In the genomic region with DNA sequence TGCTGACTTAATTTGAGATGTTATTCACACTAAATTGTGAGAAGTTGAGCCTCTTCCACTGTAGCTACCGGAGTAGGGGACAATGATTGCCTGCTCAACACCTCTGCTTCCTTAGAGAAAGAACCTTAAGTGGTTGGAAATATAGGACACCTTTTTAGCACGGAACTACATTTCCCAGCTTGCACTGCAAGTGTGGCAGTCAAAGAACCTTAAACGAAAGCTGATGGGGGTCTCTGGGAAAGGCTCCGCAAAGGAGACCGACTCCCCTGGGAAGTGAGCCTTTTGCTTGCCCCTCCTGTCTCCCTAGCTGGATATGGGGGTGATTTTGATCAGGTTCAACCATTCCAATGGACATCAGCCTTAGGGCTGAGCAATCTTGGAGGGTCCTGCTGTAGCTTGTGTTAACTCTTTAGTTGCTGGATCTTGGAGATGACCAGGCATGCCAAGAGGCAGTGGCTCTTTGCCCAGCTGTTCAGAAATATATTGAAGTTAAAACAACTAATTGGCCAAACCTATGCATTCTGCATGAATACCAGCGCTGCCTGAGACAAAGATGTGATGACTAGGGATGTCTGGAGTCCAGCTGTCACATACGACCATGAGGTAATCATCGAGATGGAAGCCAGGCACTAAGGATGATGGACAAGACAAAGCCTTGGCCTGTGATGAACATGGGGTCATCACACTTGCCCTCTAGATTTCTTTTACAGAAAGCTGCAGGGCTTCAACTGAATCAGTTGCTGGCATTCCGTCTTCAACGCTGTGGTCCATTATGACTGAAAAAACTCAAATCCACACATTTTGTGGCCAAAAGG, we compare ENCODE assay signal across 1 cellular context.
TF ChIP-seq lines count a peak whose summit lies in the region.

No MANE protein-coding gene starts in this region.

TF ChIP-seq in HepG2, 621 proteins besides CTCF, POLR2A, EP300 and RAD21:
- TF ChIP-seq ZNF501 (CRISPR knock-in tag; IDR thresholded peaks at IDR 0.05) (no peak), IKZF4 (CRISPR knock-in tag; IDR thresholded peaks at IDR 0.05; ENCODE audit: borderline replicate concordance, low read depth, not compliant biosample characterization) (no peak), CREB1 (IDR thresholded peaks at IDR 0.05) (no peak), CREB1 (CRISPR knock-in tag; IDR thresholded peaks at IDR 0.05) (no peak), ZNF652 (CRISPR knock-in tag; IDR thresholded peaks at IDR 0.05; ENCODE audit: borderline replicate concordance, low read depth) (0 out of 2 replicates have a peak, but pooled peaks have one; percentile 47), ZNF143 (CRISPR knock-in tag; IDR thresholded peaks at IDR 0.05) (peak; percentile 64), RFX3 (CRISPR knock-in tag; IDR thresholded peaks at IDR 0.05) (no peak), ZBTB34 (CRISPR knock-in tag; IDR thresholded peaks at IDR 0.05) (no peak), ZNF431 (CRISPR knock-in tag; IDR thresholded peaks at IDR 0.05; ENCODE audit: borderline replicate concordance, low read depth) (no peak), ELF4 (CRISPR knock-in tag; IDR thresholded peaks at IDR 0.05; ENCODE audit: borderline replicate concordance) (no peak), TERF1 (CRISPR knock-in tag; IDR thresholded peaks at IDR 0.05) (no peak), TBX2 (CRISPR knock-in tag; IDR thresholded peaks at IDR 0.05; ENCODE audit: borderline replicate concordance) (no peak), HOXD1 (CRISPR knock-in tag; IDR thresholded peaks at IDR 0.05) (no peak), THAP11 (CRISPR knock-in tag; IDR thresholded peaks at IDR 0.05) (peak; percentile 76), NFE2 (CRISPR knock-in tag; IDR thresholded peaks at IDR 0.05) (no peak), ZNF790 (CRISPR knock-in tag; IDR thresholded peaks at IDR 0.05; ENCODE audit: borderline replicate concordance) (no peak), DRAP1 (CRISPR knock-in tag; IDR thresholded peaks at IDR 0.05) (no peak), NR2F6 (IDR thresholded peaks at IDR 0.05) (no peak), NR2F6 (CRISPR knock-in tag; IDR thresholded peaks at IDR 0.05) (no peak), NFIC (IDR thresholded peaks at IDR 0.05; ENCODE audit: low read length) (no peak), DPF2 (CRISPR knock-in tag; IDR thresholded peaks at IDR 0.05; ENCODE audit: borderline replicate concordance, low read depth) (no peak), UBTF (CRISPR knock-in tag; IDR thresholded peaks at IDR 0.05) (no peak)
- TF ChIP-seq, protein P1, sequence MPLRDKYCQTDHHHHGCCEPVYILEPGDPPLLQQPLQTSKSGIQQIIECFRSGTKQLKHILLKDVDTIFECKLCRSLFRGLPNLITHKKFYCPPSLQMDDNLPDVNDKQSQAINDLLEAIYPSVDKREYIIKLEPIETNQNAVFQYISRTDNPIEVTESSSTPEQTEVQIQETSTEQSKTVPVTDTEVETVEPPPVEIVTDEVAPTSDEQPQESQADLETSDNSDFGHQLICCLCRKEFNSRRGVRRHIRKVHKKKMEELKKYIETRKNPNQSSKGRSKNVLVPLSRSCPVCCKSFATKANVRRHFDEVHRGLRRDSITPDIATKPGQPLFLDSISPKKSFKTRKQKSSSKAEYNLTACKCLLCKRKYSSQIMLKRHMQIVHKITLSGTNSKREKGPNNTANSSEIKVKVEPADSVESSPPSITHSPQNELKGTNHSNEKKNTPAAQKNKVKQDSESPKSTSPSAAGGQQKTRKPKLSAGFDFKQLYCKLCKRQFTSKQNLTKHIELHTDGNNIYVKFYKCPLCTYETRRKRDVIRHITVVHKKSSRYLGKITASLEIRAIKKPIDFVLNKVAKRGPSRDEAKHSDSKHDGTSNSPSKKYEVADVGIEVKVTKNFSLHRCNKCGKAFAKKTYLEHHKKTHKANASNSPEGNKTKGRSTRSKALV (CRISPR knock-in tag; IDR thresholded peaks at IDR 0.05) = no peak
- TF ChIP-seq, protein P2, sequence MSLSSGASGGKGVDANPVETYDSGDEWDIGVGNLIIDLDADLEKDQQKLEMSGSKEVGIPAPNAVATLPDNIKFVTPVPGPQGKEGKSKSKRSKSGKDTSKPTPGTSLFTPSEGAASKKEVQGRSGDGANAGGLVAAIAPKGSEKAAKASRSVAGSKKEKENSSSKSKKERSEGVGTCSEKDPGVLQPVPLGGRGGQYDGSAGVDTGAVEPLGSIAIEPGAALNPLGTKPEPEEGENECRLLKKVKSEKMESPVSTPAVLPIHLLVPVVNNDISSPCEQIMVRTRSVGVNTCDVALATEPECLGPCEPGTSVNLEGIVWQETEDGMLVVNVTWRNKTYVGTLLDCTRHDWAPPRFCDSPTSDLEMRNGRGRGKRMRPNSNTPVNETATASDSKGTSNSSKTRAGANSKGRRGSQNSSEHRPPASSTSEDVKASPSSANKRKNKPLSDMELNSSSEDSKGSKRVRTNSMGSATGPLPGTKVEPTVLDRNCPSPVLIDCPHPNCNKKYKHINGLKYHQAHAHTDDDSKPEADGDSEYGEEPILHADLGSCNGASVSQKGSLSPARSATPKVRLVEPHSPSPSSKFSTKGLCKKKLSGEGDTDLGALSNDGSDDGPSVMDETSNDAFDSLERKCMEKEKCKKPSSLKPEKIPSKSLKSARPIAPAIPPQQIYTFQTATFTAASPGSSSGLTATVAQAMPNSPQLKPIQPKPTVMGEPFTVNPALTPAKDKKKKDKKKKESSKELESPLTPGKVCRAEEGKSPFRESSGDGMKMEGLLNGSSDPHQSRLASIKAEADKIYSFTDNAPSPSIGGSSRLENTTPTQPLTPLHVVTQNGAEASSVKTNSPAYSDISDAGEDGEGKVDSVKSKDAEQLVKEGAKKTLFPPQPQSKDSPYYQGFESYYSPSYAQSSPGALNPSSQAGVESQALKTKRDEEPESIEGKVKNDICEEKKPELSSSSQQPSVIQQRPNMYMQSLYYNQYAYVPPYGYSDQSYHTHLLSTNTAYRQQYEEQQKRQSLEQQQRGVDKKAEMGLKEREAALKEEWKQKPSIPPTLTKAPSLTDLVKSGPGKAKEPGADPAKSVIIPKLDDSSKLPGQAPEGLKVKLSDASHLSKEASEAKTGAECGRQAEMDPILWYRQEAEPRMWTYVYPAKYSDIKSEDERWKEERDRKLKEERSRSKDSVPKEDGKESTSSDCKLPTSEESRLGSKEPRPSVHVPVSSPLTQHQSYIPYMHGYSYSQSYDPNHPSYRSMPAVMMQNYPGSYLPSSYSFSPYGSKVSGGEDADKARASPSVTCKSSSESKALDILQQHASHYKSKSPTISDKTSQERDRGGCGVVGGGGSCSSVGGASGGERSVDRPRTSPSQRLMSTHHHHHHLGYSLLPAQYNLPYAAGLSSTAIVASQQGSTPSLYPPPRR (CRISPR knock-in tag; IDR thresholded peaks at IDR 0.05; ENCODE audit: borderline replicate concordance) = no peak
